In the genomic region with DNA sequence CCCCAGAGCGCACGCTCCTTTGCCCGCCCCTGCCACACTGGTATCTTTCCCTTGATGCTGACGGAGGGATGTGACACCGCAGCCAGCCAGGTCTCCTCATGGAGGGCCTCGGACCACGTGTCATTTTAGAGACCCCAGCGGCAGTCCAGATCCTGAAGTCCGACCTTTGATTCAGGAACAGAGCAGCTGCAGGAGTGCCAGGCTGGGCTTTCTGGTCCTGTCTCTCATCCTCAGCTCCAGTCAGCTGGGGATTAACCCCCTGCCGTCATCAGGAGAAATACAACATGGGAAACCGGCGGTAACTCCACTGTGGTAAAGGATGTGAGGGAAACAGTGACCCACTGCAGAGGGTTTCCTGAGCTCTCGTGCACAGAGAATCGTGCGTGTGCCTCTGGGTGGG, we compare ENCODE assay signal across 8 cellular contexts.
DNase-seq lines count a peak whose midpoint lies in the region; ATAC-seq, FAIRE-seq and TF ChIP-seq lines count a peak whose summit lies in the region.

No MANE protein-coding gene starts in this region.

- H3K4me3 ChIP-seq in AG04450 (ENCODE audit: low read depth, low read length) (no peak overlapping the region), GM08714 (ENCODE audit: low read length) (peak overlapping the region; percentile 7; the same call in 1 of the 2 replicates), Caco-2 (ENCODE audit: low read depth, low read length) (no peak overlapping the region)

- no TSS peak for BruUV-seq in Caco-2 (replicated peaks; lab: Mats Ljungman, UMichigan)

- CTCF ChIA-PET in AG04450 (lab: Charles Lee) = no interaction called here
- CTCF ChIA-PET in T-cell (lab: Charles Lee) = no interaction called here
- CTCF ChIA-PET in Caco-2 (lab: Charles Lee) = interaction anchor here (0.5 kb wide), 1 partner anchor 105 kb away, joined by 11 read pairs; no protein-coding TSS in a partner anchor

- no peaks in the 10 kb centered on the region for H3K9me3 Mint-ChIP-seq in T-cell
- H3K9me3 Mint-ChIP-seq in Caco-2 (ENCODE audit: unreplicated experiment) = no peaks in the 10 kb centered on the region

- intact Hi-C loops in Caco-2 (cut with micrococcal nuclease; ENCODE audit: unreplicated experiment) = no loop called here

- H3K9me3 ChIP-seq in AG04450 (ENCODE audit: control insufficient read depth, insufficient read depth, low read length) (no peaks in the 10 kb centered on the region), Caco-2 (no peaks in the 10 kb centered on the region)

- peak overlapping the region; percentile 39 for H3K27ac ChIP-seq in AG04450 (ENCODE audit: low read depth, low read length)

- no peak for ATAC-seq in T-cell (replicated peaks in 1 of 4)

- H3K4me1 Mint-ChIP-seq in T-cell = peaks cover 51 to 69% (median 58%) of the 10 kb centered on the region in 3 donors
- peaks cover 14% of the 10 kb centered on the region for H3K4me1 Mint-ChIP-seq in Caco-2 (ENCODE audit: low read depth, unreplicated experiment)

- no peaks in the 10 kb centered on the region for H3K4me1 ChIP-seq in Caco-2

- peak overlapping the region; percentile 95 to 96 for H3K27ac Mint-ChIP-seq in T-cell
- no peak overlapping the region for H3K27ac Mint-ChIP-seq in Caco-2 (ENCODE audit: unreplicated experiment)

- DNase-seq in AG04450 (ENCODE audit: low read depth, low spot score) (no peak), T-cell (no peak), iPS-NIHi11 (ENCODE audit: low spot score) (peak; percentile 29), Caco-2 (no peak), GM12892 (ENCODE audit: insufficient read length) (no peak), hepatic stellate cell (ENCODE audit: low spot score) (no peak), HT-29 (ENCODE audit: low spot score) (no peak)

- H3K36me3 ChIP-seq in Caco-2 (ENCODE audit: control insufficient read depth, insufficient read depth, low read length) = no peaks in the 10 kb centered on the region; the same call in 1 of the 2 replicates

- no peak for TF ChIP-seq CTCF in AG04450 (IDR thresholded peaks at IDR 0.05; ENCODE audit: low read depth, low read length)
- no peak for TF ChIP-seq CTCF in Caco-2 (IDR thresholded peaks at IDR 0.05; ENCODE audit: insufficient read depth in 1 of 2, low read depth in 1 of 2, low read length in 1 of 2, severe bottlenecking in 1 of 2, unreplicated experiment in 1 of 2)

- no peaks in the 10 kb centered on the region for H3K27me3 ChIP-seq in AG04450 (ENCODE audit: control insufficient read depth, insufficient read depth, low read length)
- H3K27me3 ChIP-seq in Caco-2 (replicated peaks; ENCODE audit: control insufficient read depth, insufficient read depth, low read length) = no peaks in the 10 kb centered on the region

- no peak for FAIRE-seq in GM12892 (lab: Jason Lieb, UNC)

- no peaks in the 10 kb centered on the region for H3K27me3 Mint-ChIP-seq in T-cell
- H3K27me3 Mint-ChIP-seq in Caco-2 (ENCODE audit: insufficient read depth, unreplicated experiment) = no peaks in the 10 kb centered on the region

- H3K36me3 Mint-ChIP-seq in T-cell = no peaks in the 10 kb centered on the region
- H3K36me3 Mint-ChIP-seq in Caco-2 (ENCODE audit: insufficient read depth, unreplicated experiment) = peaks cover 61% of the 10 kb centered on the region

- POLR2A ChIA-PET in AG04450 (lab: Yijun Ruan, JAX) = interaction anchor here (0.6 kb wide), 1 partner anchor 396 kb away, joined by 4 read pairs; no protein-coding TSS in a partner anchor
- POLR2A ChIA-PET in T-cell (lab: Charles Lee) = no interaction called here
- POLR2A ChIA-PET in Caco-2 (lab: Charles Lee) = no interaction called here

- peak overlapping the region; percentile 21 to 79 (median 72) for H3K4me3 Mint-ChIP-seq in T-cell
- H3K4me3 Mint-ChIP-seq in Caco-2 (ENCODE audit: unreplicated experiment) = no peak overlapping the region

- TF ChIP-seq POLR2A in GM12892 (IDR thresholded peaks at IDR 0.05; ENCODE audit: low read depth, low read length) = no peak
